19 cellular contexts compared by ENCODE assay signal in genomic region chr13:102877285-102877684, GRCh38. TPM values are rescaled to one million over a fixed set of nuclear protein-coding genes. Genes with fewer than 3 reads are reported as not detected.
A peak's percentile ranks its signal among the peaks of the same experiment; 100 is the strongest.
DNase-seq lines count a peak whose midpoint lies in the region; ATAC-seq, FAIRE-seq and TF ChIP-seq lines count a peak whose summit lies in the region.
"Had no signal": no experiment of that assay in that cellular context is flagged by ENCODE, and none has a peak within 500 bp of the region (broad histone marks: within the 10 kb centered on the region; RNA-seq: fewer than 3 reads in every experiment).

No MANE protein-coding gene starts in this region.

- H3K27ac ChIP-seq in mesendoderm (ENCODE audit: low read depth, low read length) = no peak overlapping the region
- H3K27ac ChIP-seq: adrenal gland, Peyer's patch, suprapubic skin, WERI-Rb-1 had no signal

- TF ChIP-seq CTCF in WTC11 (IDR thresholded peaks at IDR 0.05) (no peak), fibroblast of pulmonary artery (IDR thresholded peaks at IDR 0.05; ENCODE audit: low read length, missing control alignments) (no peak)

- H3K36me3 Mint-ChIP-seq in WTC11 = peaks cover 25% of the 10 kb centered on the region

- H3K4me1 ChIP-seq in mesendoderm (ENCODE audit: control insufficient read depth, low read depth, low read length) = no peaks in the 10 kb centered on the region
- H3K4me1 ChIP-seq: adrenal gland, Peyer's patch, suprapubic skin had no signal

- CTCF ChIA-PET in WTC11 (lab: Charles Lee) = no interaction called here

- FAIRE-seq in H54 (lab: Jason Lieb, UNC) = peak; percentile 77
- FAIRE-seq: colon had no signal

- H2BK120ac ChIP-seq in mesendoderm (ENCODE audit: low read depth, low read length) = no peak overlapping the region

- H3K36me3 ChIP-seq in mesendoderm (ENCODE audit: control insufficient read depth, insufficient read depth, low read length) = no peaks in the 10 kb centered on the region

- no peak overlapping the region for H2AK5ac ChIP-seq in mesendoderm (ENCODE audit: low read length)

- H3K4me3 Mint-ChIP-seq in WTC11 = no peak overlapping the region
- H3K4me3 Mint-ChIP-seq: activated CD8-positive, alpha-beta T cell treated with anti-CD3 and anti-CD28 coated beads for 36 hours; B cell had no signal

- peaks cover 18% of the 10 kb centered on the region for H3K4me1 Mint-ChIP-seq in WTC11
- H3K4me1 Mint-ChIP-seq: B cell had no signal

- no peak overlapping the region for H3K9ac ChIP-seq in mesendoderm (ENCODE audit: low read length)

- DNase-seq in H54 (ENCODE audit: insufficient read length, low spot score) (no peak), WTC11 (ENCODE audit: low spot score) (no peak), fibroblast of pulmonary artery (ENCODE audit: low read depth) (peak; percentile 75), mesendoderm (peak; percentile 5), NCI-H446 treated with DMSO at 0.1 percent for 48 hours (lab: John Stamatoyannopoulos, UW) (no peak), NCI-H510A treated with DMSO at 0.1 percent for 48 hours (lab: John Stamatoyannopoulos, UW) (no peak), activated T-cell treated with anti-CD3 and anti-CD28 coated beads for 4 hours (no peak)
- DNase-seq: activated CD8-positive, alpha-beta T cell treated with anti-CD3 and anti-CD28 coated beads for 36 hours; adrenal gland; NCI-H2029; NCI-H526 treated with DMSO at 0.1 percent for 48 hours; Peyer's patch; stimulated activated CD4-positive, alpha-beta T cell treated with anti-CD3 and anti-CD28 coated beads, Interleukin-2, amount 100 ng/mL, for 48 hours; WERI-Rb-1 had no signal

- no peak overlapping the region for H3K18ac ChIP-seq in mesendoderm (ENCODE audit: low read length)

- TF ChIP-seq POLR2A in H54 (IDR thresholded peaks at IDR 0.05; ENCODE audit: low read depth, low read length) = no peak

- no peak overlapping the region for H4K5ac ChIP-seq in mesendoderm (ENCODE audit: low read length)

- no peak overlapping the region for H3K4me2 ChIP-seq in mesendoderm (ENCODE audit: low read length)

- WGBS in mesendoderm (ENCODE audit: extremely low coverage, insufficient coverage, low lambda C conversion rate) = no CpG with 5 or more reads among the region's 1 CpG

- H3K27ac Mint-ChIP-seq in WTC11 = no peak overlapping the region
- H3K27ac Mint-ChIP-seq: activated CD8-positive, alpha-beta T cell treated with anti-CD3 and anti-CD28 coated beads for 36 hours; B cell had no signal

- ATAC-seq in WTC11 (peak; percentile 30; the same call in 1 of the 2 replicates), HG02678 (IDR thresholded peaks at IDR 0.05; ENCODE audit: unreplicated experiment) (no peak)
- ATAC-seq: activated CD8-positive, alpha-beta T cell treated with anti-CD3 and anti-CD28 coated beads for 36 hours; esophagus mucosa had no signal

- H3K79me1 ChIP-seq in mesendoderm (ENCODE audit: low read length) = no peaks in the 10 kb centered on the region

- H3K4ac ChIP-seq in mesendoderm (ENCODE audit: low read depth, low read length) = no peak overlapping the region

- H3K23ac ChIP-seq in mesendoderm (ENCODE audit: low read length) = no peak overlapping the region

- POLR2A ChIA-PET in WTC11 (lab: Charles Lee) = no interaction called here

- H2BK5ac ChIP-seq in mesendoderm (ENCODE audit: low read length) = no peak overlapping the region

- H3K56ac ChIP-seq in mesendoderm (ENCODE audit: low read length) = no peak overlapping the region

- H3K79me2 ChIP-seq in mesendoderm (ENCODE audit: control insufficient read depth, insufficient read depth, low read length) = no peaks in the 10 kb centered on the region

- H4K8ac ChIP-seq in mesendoderm (ENCODE audit: low read depth, low read length) = no peak overlapping the region

- H3K9me3 Mint-ChIP-seq in WTC11 = no peaks in the 10 kb centered on the region
- H3K9me3 Mint-ChIP-seq: activated CD8-positive, alpha-beta T cell treated with anti-CD3 and anti-CD28 coated beads for 36 hours had no signal

- H3K4me3 ChIP-seq in fibroblast of pulmonary artery (replicated peaks; ENCODE audit: low read depth, low read length) (no peak overlapping the region), mesendoderm (ENCODE audit: low read length) (no peak overlapping the region)
- H3K4me3 ChIP-seq: adrenal gland, Peyer's patch, suprapubic skin had no signal

- no peaks in the 10 kb centered on the region for H3K27me3 Mint-ChIP-seq in WTC11 (ENCODE audit: low read depth)
- H3K27me3 Mint-ChIP-seq: activated CD8-positive, alpha-beta T cell treated with anti-CD3 and anti-CD28 coated beads for 36 hours; B cell had no signal

- H3K27me3 ChIP-seq in mesendoderm (ENCODE audit: insufficient read depth, low read length, poor library complexity) = no peaks in the 10 kb centered on the region
- H3K27me3 ChIP-seq: adrenal gland, Peyer's patch, suprapubic skin had no signal

- H2BK15ac ChIP-seq in mesendoderm (replicated peaks; ENCODE audit: low read depth) = no peak overlapping the region

TF ChIP-seq in WTC11, 78 proteins besides CTCF, POLR2A, EP300 and RAD21:
- no peak for TF ChIP-seq ZNF396 (CRISPR knock-in tag; IDR thresholded peaks at IDR 0.05; ENCODE audit: borderline replicate concordance)
- no peak for TF ChIP-seq NR1H2 (CRISPR knock-in tag; IDR thresholded peaks at IDR 0.05)
- TF ChIP-seq IRF2 (CRISPR knock-in tag; IDR thresholded peaks at IDR 0.05; ENCODE audit: borderline replicate concordance, low read depth) = no peak
- no peak for TF ChIP-seq ZNF532 (CRISPR knock-in tag; IDR thresholded peaks at IDR 0.05; ENCODE audit: borderline replicate concordance)
- TF ChIP-seq SP1 (CRISPR knock-in tag; conservative IDR thresholded peaks at IDR 0.05) = no peak
- no peak for TF ChIP-seq GRHL2 (CRISPR knock-in tag; IDR thresholded peaks at IDR 0.05; ENCODE audit: insufficient replicate concordance, severe bottlenecking)
- TF ChIP-seq ZNF263 (CRISPR knock-in tag; IDR thresholded peaks at IDR 0.05; ENCODE audit: low read depth) = no peak
- TF ChIP-seq CREM (CRISPR knock-in tag; IDR thresholded peaks at IDR 0.05) = no peak
- TF ChIP-seq PREB (CRISPR knock-in tag; IDR thresholded peaks at IDR 0.05; ENCODE audit: borderline replicate concordance) = no peak
- TF ChIP-seq SOX15 (CRISPR knock-in tag; IDR thresholded peaks at IDR 0.05) = no peak
- TF ChIP-seq ZNF232 (CRISPR knock-in tag; IDR thresholded peaks at IDR 0.05) = no peak
- no peak for TF ChIP-seq PRRX2 (CRISPR knock-in tag; IDR thresholded peaks at IDR 0.05)

RNA-seq across cellular contexts. Expression of gene ERCC5, which starts 31.5 kb away (rescaled TPM):
- total RNA-seq in WTC11 (2021) = 15.6 to 26.5 TPM (median 20.3 TPM) in 3 replicates
- 14.9 TPM for polyA plus RNA-seq in mesendoderm (2013, experiment 1 of 2)
- polyA plus RNA-seq in mesendoderm (2013, experiment 2 of 2) = 14.9 TPM

Comparison
In these comparisons a context has a peak if more than half of its experiments do, and no peak if none do; other contexts are left out.
1. DNase-seq: peak in fibroblast of pulmonary artery (single experiment) and mesendoderm (single experiment); none in H54 (single experiment), WTC11 (single experiment), NCI-H446 treated with DMSO at 0.1 percent for 48 hours (single experiment), NCI-H510A treated with DMSO at 0.1 percent for 48 hours (single experiment) and activated T-cell treated with anti-CD3 and anti-CD28 coated beads for 4 hours (single experiment).